In genomic region chr7:20754001-20754400, GRCh38 we compare ENCODE assay signal across 30 cellular contexts. TPM values are rescaled to one million over a fixed set of nuclear protein-coding genes. Genes with fewer than 3 reads are reported as not detected.
"Had no signal": no experiment of that assay in that cellular context is flagged by ENCODE, and none has a peak within 500 bp of the region (broad histone marks: within the 10 kb centered on the region; RNA-seq: fewer than 3 reads in every experiment).

No MANE protein-coding gene starts in this region.

- DNase-seq: stimulated activated CD4-positive, alpha-beta T cell treated with anti-CD3 and anti-CD28 coated beads, Interleukin-2, amount 100 ng/mL, for 48 hours; stimulated activated CD4-positive, alpha-beta T cell treated with anti-CD3 and anti-CD28 coated beads, Interleukin-4, amount 100 ng/mL, for 1 hour; stimulated activated CD4-positive, alpha-beta T cell treated with anti-CD3 and anti-CD28 coated beads, Interleukin-4, amount 100 ng/mL, for 24 hours; stimulated activated CD4-positive, alpha-beta T cell treated with anti-CD3 and anti-CD28 coated beads, Interleukin-4, amount 100 ng/mL, for 4 hours; stimulated activated CD8-positive, alpha-beta memory T cell treated with anti-CD3 and anti-CD28 coated beads, Interleukin-4, amount 100 ng/mL, for 48 hours; stimulated activated naive B cell treated with anti-CD40 and anti-IgM and Interleukin-4, amounts not matched to agents 10 μg/mL and 1 μg/mL and 100 μg/mL, for 72 hours; stimulated activated naive CD4-positive, alpha-beta T cell; stimulated activated naive CD4-positive, alpha-beta T cell treated with Interleukin-2 at 50 U/mL for 16 hours; stimulated activated naive CD8-positive, alpha-beta T cell treated with anti-CD3 and anti-CD28 coated beads, Interleukin-15, amount 100 ng/mL, for 72 hours; stimulated activated naive CD8-positive, alpha-beta T cell treated with anti-CD3 and anti-CD28 coated beads, Interleukin-15, Interleukin-2, amounts not matched to agents 100 U/mL and 50 U/mL, for 24 hours; stomach; substantia nigra; testis; thyroid gland; tibial artery; transverse colon; trophoblast cell; upper lobe of left lung; upper lobe of right lung; uterus had no signal

- H3K27ac ChIP-seq: stomach, suprapubic skin, testis, thoracic aorta, thyroid gland, tibial artery, tibial nerve, transverse colon, upper lobe of left lung, upper lobe of right lung, uterus, vagina had no signal

- FAIRE-seq: urothelium cell line had no signal

- H3K4me3 ChIP-seq: stomach, suprapubic skin, testis, thoracic aorta, thyroid gland, tibial artery, tibial nerve, transverse colon, upper lobe of left lung, upper lobe of right lung, uterus, vagina had no signal

- H3K4me1 ChIP-seq: stomach, suprapubic skin, testis, thyroid gland, tibial artery, tibial nerve, transverse colon, upper lobe of left lung, upper lobe of right lung, uterus, vagina had no signal

- ATAC-seq: stimulated activated effector memory CD8-positive, alpha-beta T cell treated with anti-CD3 and anti-CD28 coated beads, Interleukin-12 subunit alpha, Interleukin-12 subunit beta, amount 100 ng/mL, for 72 hours; stimulated activated memory B cell treated with anti-CD40 and anti-IgM and Interleukin-4, amounts not matched to agents 10 μg/mL and 1 μg/mL and 100 μg/mL, for 72 hours; stimulated activated naive B cell treated with anti-CD40 and anti-IgM and Interleukin-4, amounts not matched to agents 10 μg/mL and 1 μg/mL and 100 μg/mL, for 72 hours; stimulated activated naive CD8-positive, alpha-beta T cell treated with anti-CD3 and anti-CD28 coated beads, Interleukin-15, amount 100 ng/mL, for 72 hours; stimulated activated naive CD8-positive, alpha-beta T cell treated with anti-CD3 and anti-CD28 coated beads, Interleukin-15, Interleukin-2, amounts not matched to agents 100 U/mL and 50 U/mL, for 24 hours; upper lobe of right lung had no signal

- H3K36me3 ChIP-seq: stomach, suprapubic skin, thoracic aorta, thyroid gland, tibial artery, tibial nerve, transverse colon, upper lobe of left lung, upper lobe of right lung, uterus, vagina had no signal

- H3K9me3 ChIP-seq: stomach, suprapubic skin, testis, thoracic aorta, thyroid gland, tibial artery, tibial nerve, transverse colon, upper lobe of left lung, upper lobe of right lung, uterus, vagina had no signal

- H3K27me3 ChIP-seq: suprapubic skin, testis, thyroid gland, tibial nerve, transverse colon, upper lobe of left lung, upper lobe of right lung, uterus, vagina had no signal

RNA-seq across cellular contexts. Expression of gene SP8, which starts 32.7 kb away (rescaled TPM):
- total RNA-seq: stomach, subcutaneous adipose tissue, thoracic aorta, thyroid gland, transverse colon, upper lobe of left lung, upper lobe of right lung, ureter, uterus had no signal
- polyA plus RNA-seq: stomach, urinary bladder had no signal
